ENCODE assay signal across 8 cellular contexts in the genomic region with DNA sequence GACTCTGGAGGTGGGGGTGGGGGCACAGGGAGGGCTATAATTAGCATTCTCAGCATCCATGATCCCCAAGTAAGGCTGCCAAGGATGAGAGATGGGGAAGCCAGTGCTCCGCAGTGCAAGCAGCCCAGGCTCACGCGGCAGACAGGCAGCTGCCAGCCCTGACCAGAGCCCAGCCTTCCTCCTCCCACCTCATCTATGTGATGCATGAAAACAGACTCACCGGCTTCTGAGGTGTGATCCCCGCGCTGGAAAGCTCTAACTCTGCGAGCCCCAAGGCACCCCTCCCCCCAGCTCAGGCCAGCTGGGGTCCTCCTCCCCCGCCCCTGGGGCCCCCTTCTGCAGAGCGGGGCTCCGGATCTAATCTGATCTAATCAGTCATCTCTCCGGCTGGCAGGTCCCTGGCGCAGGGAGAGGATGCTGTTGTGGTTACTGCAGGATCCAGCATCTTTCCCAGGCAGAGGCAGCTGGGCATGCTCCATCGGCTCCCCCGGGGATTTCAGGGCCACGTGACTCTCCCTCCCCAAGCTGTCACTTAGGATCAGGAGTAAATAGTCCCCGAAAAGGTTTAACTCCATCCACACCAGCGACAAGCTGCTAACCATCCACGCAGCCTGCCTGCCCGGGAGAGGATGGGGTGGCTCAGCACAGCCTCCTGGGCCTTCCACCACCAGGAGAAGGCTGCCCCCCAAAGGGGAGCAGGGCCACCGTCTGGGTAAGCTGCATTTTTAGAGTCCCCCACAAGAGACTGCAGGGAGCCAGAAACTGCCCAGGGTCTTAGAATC. TPM values are rescaled to one million over a fixed set of nuclear protein-coding genes. Genes with fewer than 3 reads are reported as not detected.
A peak's percentile ranks its signal among the peaks of the same experiment; 100 is the strongest.
DNase-seq lines count a peak whose midpoint lies in the region; ATAC-seq, FAIRE-seq and TF ChIP-seq lines count a peak whose summit lies in the region.

A gene with protein sequence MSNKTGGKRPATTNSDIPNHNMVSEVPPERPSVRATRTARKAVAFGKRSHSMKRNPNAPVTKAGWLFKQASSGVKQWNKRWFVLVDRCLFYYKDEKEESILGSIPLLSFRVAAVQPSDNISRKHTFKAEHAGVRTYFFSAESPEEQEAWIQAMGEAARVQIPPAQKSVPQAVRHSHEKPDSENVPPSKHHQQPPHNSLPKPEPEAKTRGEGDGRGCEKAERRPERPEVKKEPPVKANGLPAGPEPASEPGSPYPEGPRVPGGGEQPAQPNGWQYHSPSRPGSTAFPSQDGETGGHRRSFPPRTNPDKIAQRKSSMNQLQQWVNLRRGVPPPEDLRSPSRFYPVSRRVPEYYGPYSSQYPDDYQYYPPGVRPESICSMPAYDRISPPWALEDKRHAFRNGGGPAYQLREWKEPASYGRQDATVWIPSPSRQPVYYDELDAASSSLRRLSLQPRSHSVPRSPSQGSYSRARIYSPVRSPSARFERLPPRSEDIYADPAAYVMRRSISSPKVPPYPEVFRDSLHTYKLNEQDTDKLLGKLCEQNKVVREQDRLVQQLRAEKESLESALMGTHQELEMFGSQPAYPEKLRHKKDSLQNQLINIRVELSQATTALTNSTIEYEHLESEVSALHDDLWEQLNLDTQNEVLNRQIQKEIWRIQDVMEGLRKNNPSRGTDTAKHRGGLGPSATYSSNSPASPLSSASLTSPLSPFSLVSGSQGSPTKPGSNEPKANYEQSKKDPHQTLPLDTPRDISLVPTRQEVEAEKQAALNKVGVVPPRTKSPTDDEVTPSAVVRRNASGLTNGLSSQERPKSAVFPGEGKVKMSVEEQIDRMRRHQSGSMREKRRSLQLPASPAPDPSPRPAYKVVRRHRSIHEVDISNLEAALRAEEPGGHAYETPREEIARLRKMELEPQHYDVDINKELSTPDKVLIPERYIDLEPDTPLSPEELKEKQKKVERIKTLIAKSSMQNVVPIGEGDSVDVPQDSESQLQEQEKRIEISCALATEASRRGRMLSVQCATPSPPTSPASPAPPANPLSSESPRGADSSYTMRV (minus strand): TSS at position 456 of the 782 bp plus-strand sequence. CDS start 86,202 bp downstream, outside the sequence.

- H3K36me3 ChIP-seq in breast epithelium: no peaks in the 10 kb centered on the region
- H3K36me3 ChIP-seq in keratinocyte (ENCODE audit: control insufficient read depth in 2 of 2, extremely low read depth in 1 of 2, insufficient read depth in 2 of 2, low read length in 2 of 2): no peaks in the 10 kb centered on the region
- no peaks in the 10 kb centered on the region for H3K36me3 ChIP-seq in transverse colon
- no peaks in the 10 kb centered on the region for H3K36me3 ChIP-seq in MG63

- no peak within 1 kb of the TSS for H3K9ac ChIP-seq in keratinocyte (ENCODE audit: control insufficient read depth, extremely low read depth, insufficient read depth, low read length)

- WGBS in transverse colon (ENCODE audit: low coverage in 1 of 2), 2 donors: 42% methylated on average over 8 of the region's 20 CpGs; no CpG with 5 or more reads in 1 of the 2 donors

- no peak within 1 kb of the TSS for H3K4me2 ChIP-seq in keratinocyte (ENCODE audit: control insufficient read depth, extremely low read depth, insufficient read depth, low read depth, low read length)

- no peaks in the 10 kb centered on the region for H4K20me1 ChIP-seq in keratinocyte (ENCODE audit: control insufficient read depth, extremely low read depth, insufficient read depth, low read length)

- no peaks in the 10 kb centered on the region for H3K36me3 Mint-ChIP-seq in activated T-helper 1 cell treated with anti-CD3 and anti-CD28 coated beads, Interleukin-12 subunit alpha, Interleukin-12 subunit beta, Interleukin-2, Interleukin-4 antibody, amounts not matched to agents 30 ng/mL and 10 ng/mL and 1 ng/mL, durations not matched to agents 14 hours and 24 hours and 36 hours (ENCODE audit: low read depth)

- TF ChIP-seq POLR2A in breast epithelium (IDR thresholded peaks at IDR 0.05) (no peak), transverse colon (IDR thresholded peaks at IDR 0.05) (no peak)

- no peak within 1 kb of the TSS for H3K4me3 ChIP-seq in breast epithelium
- H3K4me3 ChIP-seq in keratinocyte (ENCODE audit: control insufficient read depth in 2 of 3, extremely low read depth in 1 of 3, insufficient read depth in 2 of 3, low read depth in 1 of 3, low read length in 3 of 3): no peak within 1 kb of the TSS
- H3K4me3 ChIP-seq in transverse colon: no peak within 1 kb of the TSS
- H3K4me3 ChIP-seq in MG63: no peak within 1 kb of the TSS

- no peak within 1 kb of the TSS for H3K27ac Mint-ChIP-seq in activated T-helper 1 cell treated with anti-CD3 and anti-CD28 coated beads, Interleukin-12 subunit alpha, Interleukin-12 subunit beta, Interleukin-2, Interleukin-4 antibody, amounts not matched to agents 30 ng/mL and 10 ng/mL and 1 ng/mL, durations not matched to agents 14 hours and 24 hours and 36 hours

- peaks cover 0 to 6% of the 10 kb centered on the region in 2 donors for H3K4me1 ChIP-seq in breast epithelium
- peaks cover 12% of the 10 kb centered on the region for H3K4me1 ChIP-seq in keratinocyte (ENCODE audit: control insufficient read depth, extremely low read depth, insufficient read depth, low read length)
- peaks cover 6 to 20% (median 14%) of the 10 kb centered on the region in 4 donors for H3K4me1 ChIP-seq in transverse colon

- TF ChIP-seq EP300 in transverse colon (IDR thresholded peaks at IDR 0.05; ENCODE audit: low read depth): no peak

- no peaks in the 10 kb centered on the region for H3K9me3 Mint-ChIP-seq in activated T-helper 1 cell treated with anti-CD3 and anti-CD28 coated beads, Interleukin-12 subunit alpha, Interleukin-12 subunit beta, Interleukin-2, Interleukin-4 antibody, amounts not matched to agents 30 ng/mL and 10 ng/mL and 1 ng/mL, durations not matched to agents 14 hours and 24 hours and 36 hours

- no peak for TF ChIP-seq CTCF in breast epithelium (IDR thresholded peaks at IDR 0.05)
- TF ChIP-seq CTCF in keratinocyte (optimal IDR thresholded peaks at IDR 0.05 in 1 of 3, IDR thresholded peaks at IDR 0.05 in 1 of 3, conservative IDR thresholded peaks at IDR 0.05 in 1 of 3; ENCODE audit: extremely low read depth in 1 of 3, insufficient read depth in 2 of 3, low read length in 3 of 3): peak in 2 of 3 experiments; percentile 5 to 52
- TF ChIP-seq CTCF in transverse colon (IDR thresholded peaks at IDR 0.05): peak in 2 of 5 experiments; percentile 11 to 15

- H3K27me3 ChIP-seq in breast epithelium (no peaks in the 10 kb centered on the region), keratinocyte (ENCODE audit: control insufficient read depth, extremely low read depth, insufficient read depth, low read length) (peaks cover 10% of the 10 kb centered on the region), transverse colon (no peaks in the 10 kb centered on the region), MG63 (peaks cover 3% of the 10 kb centered on the region; the same call in 1 of the 2 replicates)

- H3K27ac ChIP-seq in breast epithelium (no peak within 1 kb of the TSS), keratinocyte (ENCODE audit: control insufficient read depth, insufficient read depth, low read length) (no peak within 1 kb of the TSS), transverse colon (peak within 1 kb of the TSS in 1 of 4 donors; percentile 30)

- peaks cover 24% of the 10 kb centered on the region for H3K4me1 Mint-ChIP-seq in activated T-helper 1 cell treated with anti-CD3 and anti-CD28 coated beads, Interleukin-12 subunit alpha, Interleukin-12 subunit beta, Interleukin-2, Interleukin-4 antibody, amounts not matched to agents 30 ng/mL and 10 ng/mL and 1 ng/mL, durations not matched to agents 14 hours and 24 hours and 36 hours (ENCODE audit: low read depth)

- no peak for ATAC-seq in HG02840 (IDR thresholded peaks at IDR 0.05; ENCODE audit: low FRiP score, unreplicated experiment)

- H3K9me3 ChIP-seq in breast epithelium: no peaks in the 10 kb centered on the region
- no peaks in the 10 kb centered on the region for H3K9me3 ChIP-seq in keratinocyte (ENCODE audit: control insufficient read depth, low read depth, low read length)
- H3K9me3 ChIP-seq in transverse colon: no peaks in the 10 kb centered on the region
- H3K9me3 ChIP-seq in MG63: no peaks in the 10 kb centered on the region

- in situ Hi-C loops in transverse colon (cut with MboI; ENCODE audit: low pct_ligation_motif_present in 1 of 4, low pct_unique_long_range_greater_than_20kb in 1 of 4, low sequenced_read_pairs in 3 of 4): loop anchor here (5.0 to 25.0 kb wide), 6 partner anchors 92 to 497 kb away; a partner anchor contains a TSS

- no peak within 1 kb of the TSS for H2AFZ ChIP-seq in keratinocyte (ENCODE audit: control insufficient read depth, low read length)

- H3K79me2 ChIP-seq in keratinocyte (ENCODE audit: control insufficient read depth, insufficient read depth, low read length): no peaks in the 10 kb centered on the region

- intact Hi-C loops in breast epithelium (cut with DNase I; ENCODE audit: low total_unique reads): loop anchor here (10.0 kb wide), 2 partner anchors 195 to 495 kb away; a partner anchor contains a TSS
- intact Hi-C loops in transverse colon (cut with DNase I; ENCODE audit: low total_unique reads): no loop called here
- intact Hi-C loops in activated T-helper 1 cell treated with anti-CD3 and anti-CD28 coated beads, Interleukin-12 subunit alpha, Interleukin-12 subunit beta, Interleukin-2, Interleukin-4 antibody, amounts not matched to agents 30 ng/mL and 10 ng/mL and 1 ng/mL, durations not matched to agents 14 hours and 24 hours and 36 hours (cut with micrococcal nuclease): no loop called here

- FAIRE-seq in keratinocyte (lab: Jason Lieb, UNC): no peak

- peak; percentile 97 for DNase-seq in DMS 273 (lab: John Stamatoyannopoulos, UW; ENCODE audit: unreplicated experiment)
- peak; percentile 92 for DNase-seq in NCI-H187 treated with DMSO at 0.1 percent for 48 hours (lab: John Stamatoyannopoulos, UW)
- DNase-seq in breast epithelium (ENCODE audit: low spot score in 2 of 2): no peak
- DNase-seq in keratinocyte (ENCODE audit: low read depth, low spot score): no peak
- no peak for DNase-seq in transverse colon
- DNase-seq in MG63: no peak
- no peak for DNase-seq in activated T-helper 1 cell treated with anti-CD3 and anti-CD28 coated beads, Interleukin-12 subunit alpha, Interleukin-12 subunit beta, Interleukin-2, Interleukin-4 antibody, amounts not matched to agents 30 ng/mL and 10 ng/mL and 1 ng/mL, durations not matched to agents 14 hours and 24 hours and 36 hours (ENCODE audit: low spot score)

- no peak within 1 kb of the TSS for H3K4me3 Mint-ChIP-seq in activated T-helper 1 cell treated with anti-CD3 and anti-CD28 coated beads, Interleukin-12 subunit alpha, Interleukin-12 subunit beta, Interleukin-2, Interleukin-4 antibody, amounts not matched to agents 30 ng/mL and 10 ng/mL and 1 ng/mL, durations not matched to agents 14 hours and 24 hours and 36 hours

- no peaks in the 10 kb centered on the region for H3K9me1 ChIP-seq in keratinocyte (ENCODE audit: control insufficient read depth, extremely low read depth, insufficient read depth, low read length)

- H3K27me3 Mint-ChIP-seq in activated T-helper 1 cell treated with anti-CD3 and anti-CD28 coated beads, Interleukin-12 subunit alpha, Interleukin-12 subunit beta, Interleukin-2, Interleukin-4 antibody, amounts not matched to agents 30 ng/mL and 10 ng/mL and 1 ng/mL, durations not matched to agents 14 hours and 24 hours and 36 hours (ENCODE audit: insufficient read depth): peaks cover 24% of the 10 kb centered on the region

- dilution Hi-C loops in keratinocyte (cut with MboI; ENCODE audit: extremely low pct_ligation_motif_present, low sequenced_read_pairs): no loop called here

RNA-seq across cellular contexts. Expression of the gene that starts here (rescaled TPM):
- 10 to 100 TPM in 2 of 3 donors, 1 to 10 TPM in 1; 1.4 to 34.0 (median 17.7) TPM for total RNA-seq in breast epithelium
- 1.5 to 3.4 TPM (median 1.6 TPM) in 3 replicates for polyA plus RNA-seq in keratinocyte
- 0.95 TPM for polyA plus RNA-seq in keratinocyte (2011; ENCODE audit: low read depth)
- 1.6 and 1.9 TPM in 2 replicates for polyA plus RNA-seq in keratinocyte (2011; cell fraction: cytosol; rRNA removed)
- 5.2 and 5.4 TPM in 2 replicates for polyA plus RNA-seq in keratinocyte (2011; cell fraction: nucleus; rRNA removed)
- 1.9 and 3.8 TPM in 2 replicates for polyA plus RNA-seq in keratinocyte (2012; ENCODE audit: low replicate concordance)
- polyA minus RNA-seq in keratinocyte: 1.4 to 6.6 TPM (median 1.9 TPM) in 3 replicates
- 0.96 TPM for polyA minus RNA-seq in keratinocyte (2011; cell fraction: cytosol; rRNA and poly(A)+ RNA removed)
- polyA minus RNA-seq in keratinocyte (2011; cell fraction: nucleus; rRNA and poly(A)+ RNA removed): 3.3 and 4.1 TPM in 2 replicates
- total RNA-seq in transverse colon: 100 to 1,000 TPM in 1 of 4 donors, 10 to 100 TPM in 3; 58.7 to 209 (median 97.9) TPM
- not detected in 2 replicates for total RNA-seq in MG63 (2014; rRNA removed; shearing (Covaris generic); ENCODE audit: low replicate concordance)
- 0.05 and 0.21 TPM in 2 replicates for total RNA-seq in activated T-helper 1 cell treated with anti-CD3 and anti-CD28 coated beads, Interleukin-12 subunit alpha, Interleukin-12 subunit beta, Interleukin-2, Interleukin-4 antibody, amounts not matched to agents 30 ng/mL and 10 ng/mL and 1 ng/mL, durations not matched to agents 14 hours and 24 hours and 36 hours

Comparison
In these comparisons a context has a peak if more than half of its experiments do, and no peak if none do; other contexts are left out.
1. DNase-seq: peak in DMS 273 (single experiment) and NCI-H187 treated with DMSO at 0.1 percent for 48 hours (single experiment); none in breast epithelium (0 of 2), keratinocyte (single experiment), transverse colon (single experiment), MG63 (single experiment) and activated T-helper 1 cell treated with anti-CD3 and anti-CD28 coated beads, Interleukin-12 subunit alpha, Interleukin-12 subunit beta, Interleukin-2, Interleukin-4 antibody, amounts not matched to agents 30 ng/mL and 10 ng/mL and 1 ng/mL, durations not matched to agents 14 hours and 24 hours and 36 hours (single experiment).
2. CTCF ChIP-seq: peak in keratinocyte (2 of 3); none in breast epithelium (0 of 3).